ENCODE assay signal across 8 cellular contexts in genomic region chr16:728131-728889, GRCh38. TPM values are rescaled to one million over a fixed set of nuclear protein-coding genes. Genes with fewer than 3 reads are reported as not detected.
DNase-seq lines count a peak whose midpoint lies in the region; ATAC-seq and TF ChIP-seq lines count a peak whose summit lies in the region.

No MANE protein-coding gene starts in this region.

- no peak overlapping the region for H3K27ac Mint-ChIP-seq in GM23338

- peak overlapping the region; percentile 69; the same call in 2 of the 3 replicates for H3K4me3 Mint-ChIP-seq in GM23338

- H3K4me1 ChIP-seq in GM23338 (ENCODE audit: insufficient read depth) (no peaks in the 10 kb centered on the region), thymus (ENCODE audit: control insufficient read depth, insufficient read depth, low read length) (peaks cover 32% of the 10 kb centered on the region)

- peaks cover 23% of the 10 kb centered on the region for H3K27me3 Mint-ChIP-seq in GM23338 (ENCODE audit: insufficient read depth, low read depth, poor library complexity)

- H2AFZ ChIP-seq in GM23338: no peak overlapping the region

- peak; percentile 39 for ATAC-seq in GM23338

- H3K36me3 ChIP-seq in GM23338 (ENCODE audit: insufficient read depth) (no peaks in the 10 kb centered on the region), thymus (ENCODE audit: control insufficient read depth, insufficient read depth) (peaks cover 47% of the 10 kb centered on the region)

- no peaks in the 10 kb centered on the region for H3K4me1 Mint-ChIP-seq in GM23338

- H3F3A ChIP-seq in GM23338 (replicated peaks; ENCODE audit: low read depth): peaks cover 12% of the 10 kb centered on the region

- H3K27ac ChIP-seq in GM23338 (ENCODE audit: low read depth) (no peak overlapping the region), thymus (ENCODE audit: low read depth) (no peak overlapping the region)

- no peaks in the 10 kb centered on the region for H3K9me2 ChIP-seq in GM23338 (ENCODE audit: insufficient read depth)

- peaks cover 14% of the 10 kb centered on the region; the same call in 1 of the 2 replicates for H3K27me3 ChIP-seq in GM23338 (ENCODE audit: insufficient read depth)
- peaks cover 4% of the 10 kb centered on the region for H3K27me3 ChIP-seq in thymus (ENCODE audit: control insufficient read depth, insufficient read depth)

- in situ Hi-C loops in Caki2 (cut with HindIII; ENCODE audit: low pct_unique_long_range_greater_than_20kb, low sequenced_read_pairs): no loop called here

- WGBS in thymus: 2% methylated on average over 80 of the region's 80 CpGs

- H4K20me1 ChIP-seq in GM23338 (replicated peaks; ENCODE audit: insufficient read depth): no peaks in the 10 kb centered on the region

- peak overlapping the region; percentile 85 for H3K4me2 ChIP-seq in GM23338

- TF ChIP-seq CTCF in GM23338 (conservative IDR thresholded peaks at IDR 0.05; ENCODE audit: low read depth in 2 of 2): no peak
- TF ChIP-seq CTCF in epithelial cell of proximal tubule (conservative IDR thresholded peaks at IDR 0.05; ENCODE audit: low read depth, low read length): no peak

- DNase-seq in Caki2 (ENCODE audit: low read depth): peak; percentile 98
- peak; percentile 80 for DNase-seq in GM23338 (ENCODE audit: low spot score)
- peak; percentile 51 for DNase-seq in NCI-H748 treated with DMSO at 0.1 percent for 48 hours (lab: John Stamatoyannopoulos, UW)
- DNase-seq in activated CD8-positive, alpha-beta memory T cell treated with anti-CD3 and anti-CD28 coated beads, Interleukin-2, amount 50 U/mL, for 48 hours: peak; percentile 85
- no peak for DNase-seq in epithelial cell of proximal tubule (ENCODE audit: low read depth)
- peak; percentile 84 for DNase-seq in myocyte (ENCODE audit: low read depth)
- DNase-seq in NCI-H2107 treated with DMSO at 0.1 percent for 48 hours (lab: John Stamatoyannopoulos, UW; ENCODE audit: unreplicated experiment): no peak

- H3K79me2 ChIP-seq in GM23338 (replicated peaks; ENCODE audit: insufficient read depth): no peaks in the 10 kb centered on the region

- peaks cover 9% of the 10 kb centered on the region; the same call in 2 of the 3 replicates for H3K36me3 Mint-ChIP-seq in GM23338 (ENCODE audit: low read depth)

- H3K4me3 ChIP-seq in GM23338: peak overlapping the region; percentile 71
- H3K4me3 ChIP-seq in epithelial cell of proximal tubule (ENCODE audit: low read depth, low read length): peak overlapping the region; percentile 81
- peak overlapping the region; percentile 67 for H3K4me3 ChIP-seq in thymus (ENCODE audit: low read length)

- no peaks in the 10 kb centered on the region for H3K9me3 Mint-ChIP-seq in GM23338

- no peaks in the 10 kb centered on the region for H3K9me3 ChIP-seq in thymus (ENCODE audit: control insufficient read depth)

TF ChIP-seq in GM23338, 12 proteins besides CTCF, POLR2A, EP300 and RAD21:
- no peak for TF ChIP-seq STAT1 (IDR thresholded peaks at IDR 0.05; ENCODE audit: unreplicated experiment)
- TF ChIP-seq, protein P1, sequence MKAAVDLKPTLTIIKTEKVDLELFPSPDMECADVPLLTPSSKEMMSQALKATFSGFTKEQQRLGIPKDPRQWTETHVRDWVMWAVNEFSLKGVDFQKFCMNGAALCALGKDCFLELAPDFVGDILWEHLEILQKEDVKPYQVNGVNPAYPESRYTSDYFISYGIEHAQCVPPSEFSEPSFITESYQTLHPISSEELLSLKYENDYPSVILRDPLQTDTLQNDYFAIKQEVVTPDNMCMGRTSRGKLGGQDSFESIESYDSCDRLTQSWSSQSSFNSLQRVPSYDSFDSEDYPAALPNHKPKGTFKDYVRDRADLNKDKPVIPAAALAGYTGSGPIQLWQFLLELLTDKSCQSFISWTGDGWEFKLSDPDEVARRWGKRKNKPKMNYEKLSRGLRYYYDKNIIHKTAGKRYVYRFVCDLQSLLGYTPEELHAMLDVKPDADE (IDR thresholded peaks at IDR 0.05): peak; percentile 38; the same call in 1 of the 2 replicates
- TF ChIP-seq POLR2AphosphoS5 (IDR thresholded peaks at IDR 0.05; ENCODE audit: low read depth): peak; percentile 67; the same call in 1 of the 2 replicates

RNA-seq across cellular contexts. Expression of gene HAGHL, which starts 1.4 kb away (rescaled TPM):
- 48.0 and 73.6 TPM in 2 replicates for total RNA-seq in Caki2 (2014; rRNA removed; shearing (Covaris generic); ENCODE audit: low replicate concordance)
- total RNA-seq in GM23338 (2014; rRNA removed; shearing (Covaris generic)): 19.1 and 21.6 TPM in 2 replicates
- 35.3 and 45.2 TPM in 2 replicates for polyA plus RNA-seq in GM23338 (2016; fragmentation: Nextera tagmentation; extraction: Ambion mirVana)
- 15.5 and 16.3 TPM in 2 replicates for total RNA-seq in epithelial cell of proximal tubule
- 32.6 and 38.5 TPM in 2 replicates for total RNA-seq in myocyte
- 29.3 TPM for polyA plus RNA-seq in myocyte (2012)
- 50.6 TPM for polyA plus RNA-seq in thymus

RNA-seq across cellular contexts. Expression of gene CCDC78, which starts 2.1 kb away (rescaled TPM):
- total RNA-seq in Caki2 (2014; rRNA removed; shearing (Covaris generic); ENCODE audit: low replicate concordance): 4.5 and 10.3 TPM in 2 replicates
- total RNA-seq in GM23338 (2014; rRNA removed; shearing (Covaris generic)): 3.5 and 12.6 TPM in 2 replicates
- 8.7 and 10.5 TPM in 2 replicates for polyA plus RNA-seq in GM23338 (2016; fragmentation: Nextera tagmentation; extraction: Ambion mirVana)
- total RNA-seq in epithelial cell of proximal tubule: 1.9 and 4.9 TPM in 2 replicates
- total RNA-seq in myocyte: 5.9 and 6.0 TPM in 2 replicates
- 5.2 TPM for polyA plus RNA-seq in myocyte (2012)
- 12.4 TPM for polyA plus RNA-seq in thymus

RNA-seq across cellular contexts. Expression of gene ANTKMT, which starts 7.4 kb away (rescaled TPM):
- 95.7 and 164 TPM in 2 replicates for total RNA-seq in Caki2 (2014; rRNA removed; shearing (Covaris generic); ENCODE audit: low replicate concordance)
- 23.8 and 37.1 TPM in 2 replicates for total RNA-seq in GM23338 (2014; rRNA removed; shearing (Covaris generic))
- polyA plus RNA-seq in GM23338 (2016; fragmentation: Nextera tagmentation; extraction: Ambion mirVana) (37.2 and 59.0 TPM in 2 replicates), thymus (56.2 TPM)
- total RNA-seq in epithelial cell of proximal tubule (86.5 and 111 TPM in 2 replicates), myocyte (44.0 and 71.7 TPM in 2 replicates)
- 39.6 TPM for polyA plus RNA-seq in myocyte (2012)

RNA-seq across cellular contexts. Expression of gene CIAO3, which starts 12.5 kb away (rescaled TPM):
- total RNA-seq in Caki2 (2014; rRNA removed; shearing (Covaris generic); ENCODE audit: low replicate concordance): 52.8 and 75.6 TPM in 2 replicates
- 19.2 and 42.3 TPM in 2 replicates for total RNA-seq in GM23338 (2014; rRNA removed; shearing (Covaris generic))
- polyA plus RNA-seq in GM23338 (2016; fragmentation: Nextera tagmentation; extraction: Ambion mirVana): 13.0 and 15.4 TPM in 2 replicates
- 19.3 and 31.4 TPM in 2 replicates for total RNA-seq in epithelial cell of proximal tubule
- 39.2 TPM in 2 replicates for total RNA-seq in myocyte
- polyA plus RNA-seq in myocyte (2012): 29.6 TPM
- polyA plus RNA-seq in thymus: 60.4 TPM

RNA-seq across cellular contexts. Expression of gene METRN, which starts 13.4 kb away (rescaled TPM):
- 1,206 and 1,492 TPM in 2 replicates for total RNA-seq in Caki2 (2014; rRNA removed; shearing (Covaris generic); ENCODE audit: low replicate concordance)
- 33.0 and 36.9 TPM in 2 replicates for total RNA-seq in GM23338 (2014; rRNA removed; shearing (Covaris generic))
- polyA plus RNA-seq in GM23338 (2016; fragmentation: Nextera tagmentation; extraction: Ambion mirVana) (18.7 and 28.9 TPM in 2 replicates), thymus (24.2 TPM)
- total RNA-seq in epithelial cell of proximal tubule (154 and 183 TPM in 2 replicates), myocyte (105 and 172 TPM in 2 replicates)
- 71.5 TPM for polyA plus RNA-seq in myocyte (2012)

Comparison
In these comparisons a context has a peak if more than half of its experiments do, and no peak if none do; other contexts are left out.
1. DNase-seq: peak in Caki2 (single experiment), GM23338 (single experiment), NCI-H748 treated with DMSO at 0.1 percent for 48 hours (single experiment), activated CD8-positive, alpha-beta memory T cell treated with anti-CD3 and anti-CD28 coated beads, Interleukin-2, amount 50 U/mL, for 48 hours (single experiment) and myocyte (single experiment); none in epithelial cell of proximal tubule (single experiment) and NCI-H2107 treated with DMSO at 0.1 percent for 48 hours (single experiment).
2. Peak in every context shown above with its lines, with median percentiles within 50 percentile points of each other: H3K4me3 ChIP-seq.